8 cellular contexts compared by ENCODE assay signal in the genomic region with DNA sequence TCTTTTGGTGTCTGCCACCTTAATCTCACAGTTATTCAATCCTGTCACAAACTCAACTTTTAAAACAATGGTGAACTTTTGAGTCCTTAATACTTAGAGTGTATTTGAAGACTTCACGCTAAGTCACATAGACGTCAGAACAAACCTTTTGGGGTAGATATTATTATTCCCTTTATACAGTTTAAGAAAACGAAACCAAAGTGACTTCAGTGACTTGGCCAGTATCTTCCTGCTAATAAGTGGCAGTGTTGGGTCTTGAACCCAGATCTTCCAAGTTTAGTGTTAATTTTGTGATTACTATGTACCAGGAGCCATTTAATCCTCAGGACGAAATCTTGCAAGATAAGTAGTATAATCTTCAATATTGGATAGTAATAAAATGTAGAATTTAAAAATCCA. TPM values are rescaled to one million over a fixed set of nuclear protein-coding genes. Genes with fewer than 3 reads are reported as not detected.
A peak's percentile ranks its signal among the peaks of the same experiment; 100 is the strongest.
DNase-seq lines count a peak whose midpoint lies in the region; ATAC-seq and TF ChIP-seq lines count a peak whose summit lies in the region.

No MANE protein-coding gene starts in this region.

- no peak for ATAC-seq in activated T-cell treated with anti-CD3 and anti-CD28 coated beads, Interleukin-2, amount 50 U/mL, for 4 hours
- ATAC-seq in HG03159 (IDR thresholded peaks at IDR 0.05; ENCODE audit: unreplicated experiment) (peak; percentile 19), left lung (no peak), left lobe of liver (no peak)

- H3K9me3 ChIP-seq in left lung, result no peaks in the 10 kb centered on the region

- H3K27ac ChIP-seq in left lung, result peak overlapping the region; percentile 75 to 86
- H3K27ac ChIP-seq in urinary bladder (ENCODE audit: low read depth), result no peak overlapping the region

- no peak for DNase-seq in activated T-cell treated with anti-CD3 and anti-CD28 coated beads, Interleukin-2, amount 50 U/mL, for 4 hours
- DNase-seq in activated T-cell treated with anti-CD3 and anti-CD28 coated beads for 4 hours, result no peak
- DNase-seq in activated T-helper 2 cell treated with anti-CD3 and anti-CD28 coated beads, Interferon-gamma antibody, Interleukin-2, Interleukin-4, amounts not matched to agents 10 μg/mL and 5 μg/mL and 100 μg/mL, durations not matched to agents 14 hours and 24 hours and 36 hours (ENCODE audit: low spot score), result no peak
- no peak for DNase-seq in left lung
- DNase-seq in retina, result no peak
- no peak for DNase-seq in left lobe of liver (ENCODE audit: low spot score)

- H3K36me3 Mint-ChIP-seq in activated T-cell treated with anti-CD3 and anti-CD28 coated beads, Interleukin-2, amount 50 U/mL, for 4 hours (ENCODE audit: insufficient read depth), result no peaks in the 10 kb centered on the region
- H3K36me3 Mint-ChIP-seq in activated T-helper 2 cell treated with anti-CD3 and anti-CD28 coated beads, Interferon-gamma antibody, Interleukin-2, Interleukin-4, amounts not matched to agents 10 μg/mL and 5 μg/mL and 100 μg/mL, durations not matched to agents 14 hours and 24 hours and 36 hours (ENCODE audit: low read depth), result peaks cover 35% of the 10 kb centered on the region

- H3K36me3 ChIP-seq in left lung, result peaks cover 0 to 7% of the 10 kb centered on the region in 2 donors
- H3K36me3 ChIP-seq in urinary bladder (ENCODE audit: insufficient read depth), result no peaks in the 10 kb centered on the region

- H3K9me3 Mint-ChIP-seq in activated T-cell treated with anti-CD3 and anti-CD28 coated beads, Interleukin-2, amount 50 U/mL, for 4 hours, result no peaks in the 10 kb centered on the region
- no peaks in the 10 kb centered on the region for H3K9me3 Mint-ChIP-seq in activated T-helper 2 cell treated with anti-CD3 and anti-CD28 coated beads, Interferon-gamma antibody, Interleukin-2, Interleukin-4, amounts not matched to agents 10 μg/mL and 5 μg/mL and 100 μg/mL, durations not matched to agents 14 hours and 24 hours and 36 hours

- H3K27ac Mint-ChIP-seq in activated T-helper 2 cell treated with anti-CD3 and anti-CD28 coated beads, Interferon-gamma antibody, Interleukin-2, Interleukin-4, amounts not matched to agents 10 μg/mL and 5 μg/mL and 100 μg/mL, durations not matched to agents 14 hours and 24 hours and 36 hours, result peak overlapping the region; percentile 93

- peak overlapping the region; percentile 83 for H3K4me3 Mint-ChIP-seq in activated T-cell treated with anti-CD3 and anti-CD28 coated beads, Interleukin-2, amount 50 U/mL, for 4 hours
- H3K4me3 Mint-ChIP-seq in activated T-helper 2 cell treated with anti-CD3 and anti-CD28 coated beads, Interferon-gamma antibody, Interleukin-2, Interleukin-4, amounts not matched to agents 10 μg/mL and 5 μg/mL and 100 μg/mL, durations not matched to agents 14 hours and 24 hours and 36 hours (ENCODE audit: low read depth), result peak overlapping the region; percentile 95

- H3K4me3 ChIP-seq in left lung (peak overlapping the region; percentile 61 to 84), urinary bladder (ENCODE audit: low read depth, low read length) (peak overlapping the region; percentile 73)

- 17% methylated on average over 4 of the region's 4 CpGs for WGBS in urinary bladder

- H3K4me1 Mint-ChIP-seq in activated T-cell treated with anti-CD3 and anti-CD28 coated beads, Interleukin-2, amount 50 U/mL, for 4 hours (ENCODE audit: low read depth), result peaks cover 32% of the 10 kb centered on the region
- peaks cover 43% of the 10 kb centered on the region for H3K4me1 Mint-ChIP-seq in activated T-helper 2 cell treated with anti-CD3 and anti-CD28 coated beads, Interferon-gamma antibody, Interleukin-2, Interleukin-4, amounts not matched to agents 10 μg/mL and 5 μg/mL and 100 μg/mL, durations not matched to agents 14 hours and 24 hours and 36 hours (ENCODE audit: low read depth)

- no peaks in the 10 kb centered on the region for H3K27me3 Mint-ChIP-seq in activated T-cell treated with anti-CD3 and anti-CD28 coated beads, Interleukin-2, amount 50 U/mL, for 4 hours (ENCODE audit: low read depth)
- H3K27me3 Mint-ChIP-seq in activated T-helper 2 cell treated with anti-CD3 and anti-CD28 coated beads, Interferon-gamma antibody, Interleukin-2, Interleukin-4, amounts not matched to agents 10 μg/mL and 5 μg/mL and 100 μg/mL, durations not matched to agents 14 hours and 24 hours and 36 hours (ENCODE audit: low read depth), result no peaks in the 10 kb centered on the region

- no peak for TF ChIP-seq CTCF in left lung (IDR thresholded peaks at IDR 0.05)

- H3K4me1 ChIP-seq in left lung (peaks cover 0 to 13% of the 10 kb centered on the region in 2 donors), urinary bladder (ENCODE audit: insufficient read depth) (no peaks in the 10 kb centered on the region)

- no peaks in the 10 kb centered on the region for H3K27me3 ChIP-seq in left lung

- intact Hi-C loops in activated T-helper 2 cell treated with anti-CD3 and anti-CD28 coated beads, Interferon-gamma antibody, Interleukin-2, Interleukin-4, amounts not matched to agents 10 μg/mL and 5 μg/mL and 100 μg/mL, durations not matched to agents 14 hours and 24 hours and 36 hours (cut with micrococcal nuclease), result loop anchor here (5.0 kb wide), 1 partner anchor 130 kb away; no protein-coding TSS in a partner anchor
- intact Hi-C loops in left lung (cut with DNase I), result no loop called here

RNA-seq across cellular contexts. Expression of a gene that starts 0.7 kb away (rescaled TPM):
- total RNA-seq in activated T-cell treated with anti-CD3 and anti-CD28 coated beads, Interleukin-2, amount 50 U/mL, for 4 hours, result 10 to 100 TPM in 2 of 3 donors, 1 to 10 TPM in 1; 9.6 to 13.7 (median 11.1) TPM
- total RNA-seq in activated T-helper 2 cell treated with anti-CD3 and anti-CD28 coated beads, Interferon-gamma antibody, Interleukin-2, Interleukin-4, amounts not matched to agents 10 μg/mL and 5 μg/mL and 100 μg/mL, durations not matched to agents 14 hours and 24 hours and 36 hours, result 30.0 and 31.8 TPM in 2 replicates
- 10 to 100 TPM; 10.5 to 11.3 TPM for total RNA-seq in left lung
- 43.6 TPM for total RNA-seq in urinary bladder
- 6.5 TPM for polyA plus RNA-seq in urinary bladder
- 3.1 TPM for total RNA-seq in left lobe of liver
